Comparison of ENCODE assay signal across 29 cellular contexts in the genomic region with DNA sequence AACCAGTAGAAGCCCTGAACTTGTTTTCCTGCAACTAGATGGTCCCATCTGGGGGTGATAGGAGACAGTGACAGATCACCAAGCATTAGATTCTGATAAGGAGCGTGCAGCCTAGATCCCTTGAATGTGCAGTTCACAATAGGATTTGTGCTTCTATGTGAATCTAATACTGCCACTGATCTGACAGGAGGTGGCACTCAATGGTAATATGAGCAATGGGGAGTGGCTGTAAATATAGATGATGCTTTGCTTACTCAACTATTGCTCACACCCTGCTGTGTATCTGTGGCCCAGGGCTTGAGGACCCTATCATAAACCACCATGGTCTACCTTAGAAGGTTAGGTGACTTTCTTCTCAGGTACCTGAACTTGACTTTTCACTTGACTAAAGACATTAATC.
DNase-seq lines count a peak whose midpoint lies in the region; ATAC-seq and TF ChIP-seq lines count a peak whose summit lies in the region.
"Had no signal": no experiment of that assay in that cellular context is flagged by ENCODE, and none has a peak within 500 bp of the region (broad histone marks: within the 10 kb centered on the region; RNA-seq: fewer than 3 reads in every experiment).

No MANE protein-coding gene starts in this region.

- H3K36me3 ChIP-seq in sigmoid colon: no peaks in the 10 kb centered on the region
- H3K36me3 ChIP-seq: BLaER1 treated with 17β-estradiol and CSF1 and Interleukin-3, amounts not matched to agents 10 nM and 100 nM; gastroesophageal sphincter; thyroid gland had no signal

- no peaks in the 10 kb centered on the region for H3K36me3 Mint-ChIP-seq in Calu3 (ENCODE audit: insufficient read depth, unreplicated experiment)
- H3K36me3 Mint-ChIP-seq: activated naive CD8-positive, alpha-beta T cell treated with anti-CD3 and anti-CD28 coated beads, Interleukin-2, amount 10 ng/mL, durations not matched to agents 7 days and 5 days; naive thymus-derived CD4-positive, alpha-beta T cell had no signal

- TF ChIP-seq EP300 in sigmoid colon (IDR thresholded peaks at IDR 0.05): no peak

- in situ Hi-C loops in SK-MEL-5 (cut with HindIII; ENCODE audit: low pct_unique_long_range_greater_than_20kb, low sequenced_read_pairs): no loop called here

- no peak for TF ChIP-seq POLR2A in sigmoid colon (IDR thresholded peaks at IDR 0.05)

- 93 to 94% methylated on average over 1 of the region's 1 CpG for WGBS in sigmoid colon, 2 donors

- ATAC-seq in GM18520 (IDR thresholded peaks at IDR 0.05; ENCODE audit: unreplicated experiment) (no peak), Right ventricle myocardium superior (ENCODE audit: poor library complexity) (no peak)
- ATAC-seq: gastroesophageal sphincter; HepG2; naive thymus-derived CD4-positive, alpha-beta T cell had no signal

- no peaks in the 10 kb centered on the region for H3K9me3 Mint-ChIP-seq in Calu3 (ENCODE audit: low read depth, unreplicated experiment)
- H3K9me3 Mint-ChIP-seq: activated naive CD8-positive, alpha-beta T cell treated with anti-CD3 and anti-CD28 coated beads, Interleukin-2, amount 10 ng/mL, durations not matched to agents 7 days and 5 days; central memory CD8-positive, alpha-beta T cell; dendritic cell treated with granulocyte-macrophage colony-stimulating factor and Interleukin-4, amounts not matched to agents 40 ng/mL and 50 ng/mL, for 4 days; naive thymus-derived CD4-positive, alpha-beta T cell; stimulated activated naive CD8-positive, alpha-beta T cell treated with anti-CD3 and anti-CD28 coated beads, Interleukin-15, Interleukin-2, amounts not matched to agents 100 ng/mL and 50 ng/mL, for 24 hours had no signal

- no peaks in the 10 kb centered on the region for H3K27me3 Mint-ChIP-seq in Calu3 (ENCODE audit: unreplicated experiment)
- H3K27me3 Mint-ChIP-seq: progenitor cell of endocrine pancreas had no signal

- H3K4me1 Mint-ChIP-seq in Calu3 (ENCODE audit: low read depth, unreplicated experiment): no peaks in the 10 kb centered on the region
- H3K4me1 Mint-ChIP-seq: activated naive CD8-positive, alpha-beta T cell treated with anti-CD3 and anti-CD28 coated beads, Interleukin-2, amount 10 ng/mL, durations not matched to agents 7 days and 5 days; central memory CD8-positive, alpha-beta T cell; naive thymus-derived CD4-positive, alpha-beta T cell had no signal

- intact Hi-C loops in Calu3 (cut with micrococcal nuclease; ENCODE audit: unreplicated experiment) (loop anchor here (1.0 kb wide), 2 partner anchors 65 to 223 kb away; no protein-coding TSS in a partner anchor), sigmoid colon (cut with DNase I) (no loop called here), Right ventricle myocardium superior (cut with DNase I) (no loop called here)

- TF ChIP-seq CTCF in Calu3 (IDR thresholded peaks at IDR 0.05; ENCODE audit: unreplicated experiment) (no peak), sigmoid colon (IDR thresholded peaks at IDR 0.05) (no peak)

- no peak overlapping the region for H3K4me3 ChIP-seq in sigmoid colon
- H3K4me3 ChIP-seq: BLaER1 treated with 17β-estradiol and CSF1 and Interleukin-3, amounts not matched to agents 10 nM and 100 nM; gastroesophageal sphincter; thyroid gland had no signal

- no TSS peak for BruUV-seq in Calu3 (replicated peaks; lab: Mats Ljungman, UMichigan)

- H3K27me3 ChIP-seq in sigmoid colon: no peaks in the 10 kb centered on the region
- H3K27me3 ChIP-seq: BLaER1 treated with 17β-estradiol and CSF1 and Interleukin-3, amounts not matched to agents 10 nM and 100 nM; gastroesophageal sphincter; thyroid gland had no signal

- H3K4me1 ChIP-seq in sigmoid colon: no peaks in the 10 kb centered on the region
- H3K4me1 ChIP-seq: BLaER1 treated with 17β-estradiol and CSF1 and Interleukin-3, amounts not matched to agents 10 nM and 100 nM; gastroesophageal sphincter; thyroid gland had no signal

- H3K9me3 ChIP-seq in sigmoid colon: no peaks in the 10 kb centered on the region
- H3K9me3 ChIP-seq: BLaER1 treated with 17β-estradiol and CSF1 and Interleukin-3, amounts not matched to agents 10 nM and 100 nM; gastroesophageal sphincter; SK-N-SH; thyroid gland had no signal

- no peak overlapping the region for H3K27ac Mint-ChIP-seq in Calu3 (ENCODE audit: unreplicated experiment)
- H3K27ac Mint-ChIP-seq: activated naive CD8-positive, alpha-beta T cell treated with anti-CD3 and anti-CD28 coated beads, Interleukin-2, amount 10 ng/mL, durations not matched to agents 7 days and 5 days; dendritic cell treated with granulocyte-macrophage colony-stimulating factor and Interleukin-4, amounts not matched to agents 40 ng/mL and 50 ng/mL, for 4 days; mesothelial cell of epicardium; naive thymus-derived CD4-positive, alpha-beta T cell; progenitor cell of endocrine pancreas; stimulated activated naive CD8-positive, alpha-beta T cell treated with anti-CD3 and anti-CD28 coated beads, Interleukin-15, Interleukin-2, amounts not matched to agents 100 ng/mL and 50 ng/mL, for 24 hours had no signal

- CTCF ChIA-PET in Calu3 (lab: Charles Lee): no interaction called here

- DNase-seq in Calu3 (peak; percentile 7), LoVo (ENCODE audit: low spot score) (peak; percentile 15), SK-MEL-5 (ENCODE audit: low read depth, low spot score) (peak; percentile 5), kidney tubule cell (ENCODE audit: low spot score) (peak; percentile 14), sigmoid colon (no peak), Right ventricle myocardium superior (no peak)
- DNase-seq: activated CD4-positive, alpha-beta T cell treated with anti-CD3 and anti-CD28 coated beads for 48 hours; activated effector memory CD4-positive, alpha-beta T cell treated with anti-CD3 and anti-CD28 coated beads, Interleukin-2, amount 50 U/mL, for 16 hours; activated naive CD8-positive, alpha-beta T cell treated with anti-CD3 and anti-CD28 coated beads, Interleukin-2, amount 10 ng/mL, durations not matched to agents 7 days and 5 days; activated T-cell treated with anti-CD3 and anti-CD28 coated beads, Interleukin-2, amount 50 U/mL, for 1 hour; COR-L47; DND-41; Karpas-422; naive thymus-derived CD4-positive, alpha-beta T cell; NCI-H1694; NCI-H526 treated with DMSO at 0.1 percent for 48 hours; RPMI8226; SK-N-SH; thyroid gland had no signal

- no peak overlapping the region for H3K4me3 Mint-ChIP-seq in Calu3 (ENCODE audit: low read depth, unreplicated experiment)
- H3K4me3 Mint-ChIP-seq: activated naive CD8-positive, alpha-beta T cell treated with anti-CD3 and anti-CD28 coated beads, Interleukin-2, amount 10 ng/mL, durations not matched to agents 7 days and 5 days; central memory CD8-positive, alpha-beta T cell; dendritic cell treated with granulocyte-macrophage colony-stimulating factor and Interleukin-4, amounts not matched to agents 40 ng/mL and 50 ng/mL, for 4 days; mesothelial cell of epicardium; naive thymus-derived CD4-positive, alpha-beta T cell; stimulated activated naive CD8-positive, alpha-beta T cell treated with anti-CD3 and anti-CD28 coated beads, Interleukin-15, Interleukin-2, amounts not matched to agents 100 ng/mL and 50 ng/mL, for 24 hours had no signal

- no peak overlapping the region for H3K27ac ChIP-seq in sigmoid colon
- H3K27ac ChIP-seq: BLaER1 treated with 17β-estradiol and CSF1 and Interleukin-3, amounts not matched to agents 10 nM and 100 nM; gastroesophageal sphincter; HL-60; thyroid gland had no signal

Comparison
In these comparisons a context has a peak if more than half of its experiments do, and no peak if none do; other contexts are left out.
1. DNase-seq: peak in Calu3 (single experiment), LoVo (single experiment), SK-MEL-5 (single experiment) and kidney tubule cell (single experiment); none in sigmoid colon (single experiment) and Right ventricle myocardium superior (single experiment).